8 cellular contexts compared by ENCODE assay signal in the genomic region with DNA sequence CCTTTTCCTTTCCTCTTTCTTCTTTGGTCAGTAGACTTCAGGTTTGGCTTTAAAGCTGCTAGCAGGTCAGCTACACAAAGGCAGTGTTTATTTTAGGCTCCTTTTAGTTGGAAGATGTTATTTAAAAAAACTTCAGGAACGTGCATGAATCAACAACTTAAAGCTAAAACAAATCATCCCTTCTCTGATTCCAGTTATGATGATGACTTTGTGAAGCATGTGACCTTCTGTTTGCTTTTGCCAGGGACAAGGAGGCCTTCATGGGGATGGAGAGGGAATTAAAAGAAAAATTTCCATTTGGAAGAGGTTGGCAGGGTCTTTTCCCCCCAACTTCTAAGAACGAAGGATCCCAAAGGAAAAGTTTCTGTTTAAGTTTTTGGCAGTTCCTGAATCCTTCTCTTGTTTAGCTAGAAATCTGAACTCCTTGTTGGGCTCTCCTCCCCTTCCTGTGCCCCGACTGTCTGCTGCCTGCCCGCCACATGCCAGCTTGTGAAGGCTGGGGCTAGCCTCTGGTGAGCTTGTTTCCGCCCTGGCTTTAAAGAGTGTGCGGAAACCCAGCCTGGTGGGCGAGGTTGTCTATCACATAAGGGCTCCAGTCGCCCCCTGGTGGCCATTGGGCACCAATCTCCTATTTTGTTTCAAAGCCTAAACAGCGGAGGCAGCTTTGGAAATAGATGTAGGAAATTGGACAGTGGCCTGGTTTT. TPM values are rescaled to one million over a fixed set of nuclear protein-coding genes. Genes with fewer than 3 reads are reported as not detected.
A peak's percentile ranks its signal among the peaks of the same experiment; 100 is the strongest.
DNase-seq lines count a peak whose midpoint lies in the region; ATAC-seq and TF ChIP-seq lines count a peak whose summit lies in the region.

No MANE protein-coding gene starts in this region.

- DNase-seq in BE2C: peak; percentile 92
- DNase-seq in NCI-H2107 treated with DMSO at 0.1 percent for 48 hours (lab: John Stamatoyannopoulos, UW; ENCODE audit: unreplicated experiment): peak; percentile 25
- peak; percentile 95 for DNase-seq in WERI-Rb-1
- peak; percentile 42 for DNase-seq in brain pericyte (ENCODE audit: low read depth, low spot score)
- DNase-seq in immature natural killer cell: peak; percentile 84 to 89 (median 87)
- peak; percentile 90 to 92 for DNase-seq in stimulated activated CD4-positive, alpha-beta T cell treated with anti-CD3 and anti-CD28 coated beads, Interleukin-15, amount 100 ng/mL, for 48 hours (ENCODE audit: low read depth in 2 of 2)

- H3K27ac ChIP-seq in WERI-Rb-1: no peak overlapping the region

- peak overlapping the region; percentile 32 to 79 (median 60) for H3K4me3 Mint-ChIP-seq in immature natural killer cell

- H3K36me3 ChIP-seq in BE2C (peaks cover 58% of the 10 kb centered on the region), WERI-Rb-1 (peaks cover 61% of the 10 kb centered on the region)

- TF ChIP-seq CTCF in BE2C (IDR thresholded peaks at IDR 0.05; ENCODE audit: low read depth, low read length) (peak; percentile 89), WERI-Rb-1 (IDR thresholded peaks at IDR 0.05; ENCODE audit: low read depth, low read length) (peak; percentile 97)

- no peaks in the 10 kb centered on the region for H3K27me3 ChIP-seq in BE2C
- H3K27me3 ChIP-seq in WERI-Rb-1 (ENCODE audit: insufficient read depth, low read depth, severe bottlenecking): no peaks in the 10 kb centered on the region

- peaks cover 23 to 52% (median 25%) of the 10 kb centered on the region in 3 donors for H3K36me3 Mint-ChIP-seq in immature natural killer cell

- H3K27me3 Mint-ChIP-seq in immature natural killer cell (ENCODE audit: low read depth in 3 of 3): peaks cover 0 to 6% (median 5%) of the 10 kb centered on the region in 3 donors

- H3K4me3 ChIP-seq in BE2C (ENCODE audit: low read depth, low read length) (no peak overlapping the region), WERI-Rb-1 (ENCODE audit: low read depth, low read length) (no peak overlapping the region)

- TF ChIP-seq POLR2A in GM18505 (IDR thresholded peaks at IDR 0.05; ENCODE audit: borderline replicate concordance, extremely low read depth, insufficient read depth, insufficient read length): no peak

- H3K4me1 ChIP-seq in BE2C: no peaks in the 10 kb centered on the region

- peak; percentile 58 for ATAC-seq in GM21423 (IDR thresholded peaks at IDR 0.05; ENCODE audit: unreplicated experiment)
- no peak for ATAC-seq in GM18505 (IDR thresholded peaks at IDR 0.05; ENCODE audit: unreplicated experiment)

- no peaks in the 10 kb centered on the region for H3K9me3 Mint-ChIP-seq in immature natural killer cell

- peak overlapping the region; percentile 79 to 97 (median 92) for H3K27ac Mint-ChIP-seq in immature natural killer cell

- H3K9me3 ChIP-seq in BE2C: no peaks in the 10 kb centered on the region
- H3K9me3 ChIP-seq in WERI-Rb-1 (ENCODE audit: severe bottlenecking): no peaks in the 10 kb centered on the region

- peaks cover 63 to 73% of the 10 kb centered on the region in 2 donors for H3K4me1 Mint-ChIP-seq in immature natural killer cell

RNA-seq across cellular contexts. Expression of gene ATP8B2, which starts 9.5 kb away (rescaled TPM):
- polyA plus RNA-seq in BE2C (2012; ENCODE audit: insufficient read depth, insufficient read length, low read depth): 40.9 TPM
- 10 to 100 TPM in 2 of 3 donors, 1 to 10 TPM in 1; 8.5 to 27.4 (median 16.5) TPM for polyA plus RNA-seq in immature natural killer cell

RNA-seq across cellular contexts. Expression of gene AQP10, which starts 13.9 kb away (rescaled TPM):
- polyA plus RNA-seq in BE2C (2012; ENCODE audit: insufficient read depth, insufficient read length, low read depth): 5.5 TPM
- under 1 TPM in 1 of 3 donors, not detected in 2; 0.24 TPM for polyA plus RNA-seq in immature natural killer cell

Comparison
In these comparisons a context has a peak if more than half of its experiments do, and no peak if none do; other contexts are left out.
1. DNase-seq: peak in every context shown above with its lines; median percentile 95 in WERI-Rb-1; 92 in BE2C; 91 in stimulated activated CD4-positive, alpha-beta T cell treated with anti-CD3 and anti-CD28 coated beads, Interleukin-15, amount 100 ng/mL, for 48 hours; 87 in immature natural killer cell; 42 in brain pericyte; 25 in NCI-H2107 treated with DMSO at 0.1 percent for 48 hours.